In the genomic region with DNA sequence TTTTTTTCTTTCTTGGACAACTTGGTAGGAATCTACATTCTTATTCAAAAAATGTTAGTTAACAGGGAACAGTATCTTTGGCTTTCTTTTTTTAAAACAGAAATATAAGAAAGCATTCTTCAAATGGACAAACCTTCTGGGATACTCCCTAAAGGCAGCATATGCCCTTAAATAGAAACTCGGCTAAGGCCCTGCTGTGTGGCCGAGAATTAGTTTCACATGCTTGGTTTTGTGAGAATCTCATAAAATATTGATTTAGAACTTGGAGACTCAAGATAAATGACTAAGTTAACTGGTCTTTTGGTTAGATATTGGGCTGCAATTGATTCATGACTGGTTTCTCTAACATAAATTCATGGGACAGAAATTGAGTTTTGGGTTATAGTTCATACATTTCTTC, we compare ENCODE assay signal across 22 cellular contexts.
A peak's percentile ranks its signal among the peaks of the same experiment; 100 is the strongest.
DNase-seq lines count a peak whose midpoint lies in the region; FAIRE-seq and TF ChIP-seq lines count a peak whose summit lies in the region.
"Had no signal": no experiment of that assay in that cellular context is flagged by ENCODE, and none has a peak within 500 bp of the region (broad histone marks: within the 10 kb centered on the region; RNA-seq: fewer than 3 reads in every experiment).

No MANE protein-coding gene starts in this region.

- H3K4me1 ChIP-seq in adrenal gland (replicated peaks in 1 of 2) (peaks cover 0 to 7% of the 10 kb centered on the region in 2 donors), ovary (ENCODE audit: insufficient read depth) (no peaks in the 10 kb centered on the region)
- H3K4me1 ChIP-seq: HAP-1 had no signal

- H3K36me3 Mint-ChIP-seq in nephron (ENCODE audit: low read depth), result no peaks in the 10 kb centered on the region
- H3K36me3 Mint-ChIP-seq in activated T-cell treated with anti-CD3 and anti-CD28 coated beads, Interleukin-2, amount 50 U/mL, for 24 hours (ENCODE audit: low read depth), result no peaks in the 10 kb centered on the region

- DNase-seq in BJ (ENCODE audit: low read depth) (peak; percentile 24), adrenal gland (no peak), SKM-1 (lab: John Stamatoyannopoulos, UW; ENCODE audit: unreplicated experiment) (no peak), ovary (no peak)
- DNase-seq in activated T-cell treated with anti-CD3 and anti-CD28 coated beads, Interleukin-2, amount 50 U/mL, for 24 hours, result no peak
- DNase-seq: AML-193; Calu3; CD4-positive, alpha-beta T cell; DMS 273 treated with DMSO at 0.1 percent for 48 hours; DMS79; EL; GOT3 had no signal

- peak; percentile 58 for FAIRE-seq in endometrium (lab: Jason Lieb, UNC)
- FAIRE-seq: A204.1, G401.6, GM12892, GM19239, HepG2, HTR-8/SVneo had no signal

- no peak for TF ChIP-seq EP300 in ovary (IDR thresholded peaks at IDR 0.05)

- TF ChIP-seq POLR2A in adrenal gland (IDR thresholded peaks at IDR 0.05), result no peak
- no peak for TF ChIP-seq POLR2A in ovary (IDR thresholded peaks at IDR 0.05)

- H3K4me3 ChIP-seq in BJ (ENCODE audit: low read depth, low read length) (no peak overlapping the region), adrenal gland (no peak overlapping the region), ovary (no peak overlapping the region)
- H3K4me3 ChIP-seq: BLaER1 treated with 17β-estradiol and CSF1 and Interleukin-3, amounts not matched to agents 10 nM and 100 nM; HAP-1 had no signal

- peak overlapping the region in 2 of 3 experiments; percentile 8 to 72 for H3K27ac Mint-ChIP-seq in nephron
- H3K27ac Mint-ChIP-seq in activated T-cell treated with anti-CD3 and anti-CD28 coated beads, Interleukin-2, amount 50 U/mL, for 24 hours, result no peak overlapping the region
- H3K27ac Mint-ChIP-seq: CD4-positive, alpha-beta T cell had no signal

- POLR2A ChIA-PET in BJ (lab: Charles Lee), result no interaction called here

- no peaks in the 10 kb centered on the region for H3K9me3 Mint-ChIP-seq in nephron
- H3K9me3 Mint-ChIP-seq in activated T-cell treated with anti-CD3 and anti-CD28 coated beads, Interleukin-2, amount 50 U/mL, for 24 hours, result no peaks in the 10 kb centered on the region
- H3K9me3 Mint-ChIP-seq: CD4-positive, alpha-beta T cell had no signal

- CTCF ChIA-PET in BJ (lab: Yijun Ruan, JAX), result interaction anchor here (0.9 kb wide), 1 partner anchor 60 kb away, joined by 3 read pairs; no protein-coding TSS in a partner anchor

- peaks cover 33% of the 10 kb centered on the region for H3K4me1 Mint-ChIP-seq in nephron
- H3K4me1 Mint-ChIP-seq in activated T-cell treated with anti-CD3 and anti-CD28 coated beads, Interleukin-2, amount 50 U/mL, for 24 hours (ENCODE audit: low read depth), result no peaks in the 10 kb centered on the region

- no peaks in the 10 kb centered on the region for H3K36me3 ChIP-seq in BJ (ENCODE audit: control insufficient read depth, insufficient read depth, low read length)
- H3K36me3 ChIP-seq in adrenal gland (replicated peaks in 1 of 2), result no peaks in the 10 kb centered on the region
- H3K36me3 ChIP-seq in ovary, result no peaks in the 10 kb centered on the region
- H3K36me3 ChIP-seq: BLaER1 treated with 17β-estradiol and CSF1 and Interleukin-3, amounts not matched to agents 10 nM and 100 nM; HAP-1 had no signal

- H3K27me3 ChIP-seq in BJ (ENCODE audit: control insufficient read depth, insufficient read depth, low read length) (no peaks in the 10 kb centered on the region), adrenal gland (no peaks in the 10 kb centered on the region), ovary (no peaks in the 10 kb centered on the region)
- H3K27me3 ChIP-seq: BLaER1 treated with 17β-estradiol and CSF1 and Interleukin-3, amounts not matched to agents 10 nM and 100 nM had no signal

- intact Hi-C loops in adrenal gland (cut with DNase I) (no loop called here), ovary (cut with DNase I) (no loop called here)

- 64 to 82% (median 78%) methylated on average over 2 of the region's 2 CpGs for WGBS in adrenal gland, 4 donors
- whole genome bisulfite sequencing in ovary, 3 donors, result 51 to 65% (median 61%) methylated on average over 2 of the region's 2 CpGs

- H3K9me3 ChIP-seq in adrenal gland (replicated peaks in 1 of 3) (no peaks in the 10 kb centered on the region), ovary (no peaks in the 10 kb centered on the region)
- H3K9me3 ChIP-seq: BLaER1 treated with 17β-estradiol and CSF1 and Interleukin-3, amounts not matched to agents 10 nM and 100 nM; HAP-1 had no signal

- H3K4me3 Mint-ChIP-seq in nephron, result no peak overlapping the region
- H3K4me3 Mint-ChIP-seq in activated T-cell treated with anti-CD3 and anti-CD28 coated beads, Interleukin-2, amount 50 U/mL, for 24 hours, result no peak overlapping the region
- H3K4me3 Mint-ChIP-seq: CD4-positive, alpha-beta T cell had no signal

- peaks cover 5% of the 10 kb centered on the region for H3K27me3 Mint-ChIP-seq in nephron (ENCODE audit: low read depth)
- peaks cover 4% of the 10 kb centered on the region for H3K27me3 Mint-ChIP-seq in activated T-cell treated with anti-CD3 and anti-CD28 coated beads, Interleukin-2, amount 50 U/mL, for 24 hours

- H3K27ac ChIP-seq in adrenal gland (no peak overlapping the region), ovary (no peak overlapping the region)
- H3K27ac ChIP-seq: BLaER1 treated with 17β-estradiol and CSF1 and Interleukin-3, amounts not matched to agents 10 nM and 100 nM had no signal

- TF ChIP-seq CTCF in BJ (IDR thresholded peaks at IDR 0.05; ENCODE audit: insufficient read depth, low read depth, low read length), result no peak
- TF ChIP-seq CTCF in nephron (IDR thresholded peaks at IDR 0.05; ENCODE audit: unreplicated experiment in 3 of 3), result no peak
- TF ChIP-seq CTCF in adrenal gland (IDR thresholded peaks at IDR 0.05), result no peak
- no peak for TF ChIP-seq CTCF in ovary (IDR thresholded peaks at IDR 0.05)
